Comparison of ENCODE assay signal across 8 cellular contexts in genomic region chr17:28357901-28358197, GRCh38. TPM values are rescaled to one million over a fixed set of nuclear protein-coding genes. Genes with fewer than 3 reads are reported as not detected.
DNase-seq lines count a peak whose midpoint lies in the region; ATAC-seq, FAIRE-seq and TF ChIP-seq lines count a peak whose summit lies in the region.

No MANE protein-coding gene starts in this region.

- peak; percentile 41 for DNase-seq in GM20000 (ENCODE audit: low spot score)
- no peak for DNase-seq in SK-N-MC (ENCODE audit: low read depth, low spot score)
- DNase-seq in fibroblast of the aortic adventitia (ENCODE audit: low read depth), result no peak
- DNase-seq in gastrocnemius medialis, result no peak
- DNase-seq in activated CD8-positive, alpha-beta memory T cell treated with anti-CD3 and anti-CD28 coated beads, Interleukin-2, amount 50 U/mL, for 48 hours, result no peak
- no peak for DNase-seq in RCC 7860 (ENCODE audit: low spot score)

- TF ChIP-seq CTCF in GM20000 (IDR thresholded peaks at IDR 0.05; ENCODE audit: extremely low read depth, missing control alignments) (no peak), fibroblast of the aortic adventitia (IDR thresholded peaks at IDR 0.05; ENCODE audit: insufficient read depth, low read length) (no peak), gastrocnemius medialis (IDR thresholded peaks at IDR 0.05 in 4 of 5, conservative IDR thresholded peaks at IDR 0.05 in 1 of 5) (no peak)

- TF ChIP-seq POLR2A in gastrocnemius medialis (IDR thresholded peaks at IDR 0.05), result no peak

- ATAC-seq in gastrocnemius medialis (no peak), HG03139 (IDR thresholded peaks at IDR 0.05; ENCODE audit: unreplicated experiment) (no peak), GM19455 (IDR thresholded peaks at IDR 0.05; ENCODE audit: unreplicated experiment) (no peak)

- in situ Hi-C loops in gastrocnemius medialis (cut with MboI; ENCODE audit: low sequenced_read_pairs in 4 of 4), result loop anchor here in 1 of 4 donors (25.0 kb wide), 1 partner anchor 604 kb away; the partner anchor contains the start of gene PHF12

- no peaks in the 10 kb centered on the region for H3K27me3 ChIP-seq in gastrocnemius medialis

- peak overlapping the region; percentile 97 for H3K4me3 ChIP-seq in SK-N-MC
- H3K4me3 ChIP-seq in fibroblast of the aortic adventitia (ENCODE audit: low read depth, low read length), result peak overlapping the region; percentile 96
- H3K4me3 ChIP-seq in gastrocnemius medialis, result peak overlapping the region; percentile 88 to 98 (median 94)

- H3K36me3 ChIP-seq in SK-N-MC (ENCODE audit: insufficient read depth, low read length) (peaks cover 45% of the 10 kb centered on the region), gastrocnemius medialis (peaks cover 4 to 65% of the 10 kb centered on the region in 2 donors)

- no peaks in the 10 kb centered on the region for H3K9me3 ChIP-seq in SK-N-MC (ENCODE audit: low read depth, low read length)
- H3K9me3 ChIP-seq in gastrocnemius medialis, result no peaks in the 10 kb centered on the region

- H3K9ac ChIP-seq in SK-N-MC (ENCODE audit: insufficient read length), result peak overlapping the region; percentile 99

- peaks cover 24 to 26% of the 10 kb centered on the region in 2 donors for H3K4me1 ChIP-seq in gastrocnemius medialis

- intact Hi-C loops in gastrocnemius medialis (cut with DNase I; ENCODE audit: low total_unique reads), result loop anchor here (1.0 to 5.0 kb wide), 4 partner anchors 13 to 594 kb away; partner anchors contain the start of genes IFT20, PHF12, SARM1 and TMEM97

- H3K27ac ChIP-seq in SK-N-MC (peak overlapping the region; percentile 49; the same call in 1 of the 2 replicates), gastrocnemius medialis (peak overlapping the region; percentile 94 to 97 (median 96))

- FAIRE-seq in RCC 7860 (lab: Jason Lieb, UNC), result no peak

RNA-seq across cellular contexts. Expression of gene POLDIP2, which starts 0.5 kb away (rescaled TPM):
- 22.9 and 66.6 TPM in 2 replicates for total RNA-seq in fibroblast of the aortic adventitia (ENCODE audit: low replicate concordance)
- total RNA-seq in gastrocnemius medialis, result 100 to 1,000 TPM; 217 to 281 (median 237) TPM

RNA-seq across cellular contexts. Expression of gene SEBOX, which starts 7.2 kb away (rescaled TPM):
- total RNA-seq in fibroblast of the aortic adventitia (ENCODE audit: low replicate concordance), result not detected in 2 replicates
- not detected for total RNA-seq in gastrocnemius medialis

RNA-seq across cellular contexts. Expression of gene VTN, which starts 12.3 kb away (rescaled TPM):
- total RNA-seq in fibroblast of the aortic adventitia (ENCODE audit: low replicate concordance) (0.09 and 0.82 TPM in 2 replicates), gastrocnemius medialis (10 to 100 TPM in 1 of 4 donors, 1 to 10 TPM in 1, not detected in 2; 3.8 to 11.5 TPM)

RNA-seq across cellular contexts. Expression of gene SARM1, which starts 13.6 kb away (rescaled TPM):
- total RNA-seq in fibroblast of the aortic adventitia (ENCODE audit: low replicate concordance), result 7.8 and 9.0 TPM in 2 replicates
- total RNA-seq in gastrocnemius medialis, result 1 to 10 TPM in 3 of 4 donors, under 1 TPM in 1; 0.78 to 1.9 (median 1.7) TPM

RNA-seq across cellular contexts. Expression of gene TNFAIP1, which starts 22.3 kb away (rescaled TPM):
- total RNA-seq in fibroblast of the aortic adventitia (ENCODE audit: low replicate concordance) (10.1 and 23.7 TPM in 2 replicates), gastrocnemius medialis (10 to 100 TPM; 18.8 to 36.5 (median 25.5) TPM)
